Comparison of ENCODE assay signal across 17 cellular contexts in genomic region chr12:26197832-26198231, GRCh38. TPM values are rescaled to one million over a fixed set of nuclear protein-coding genes. Genes with fewer than 3 reads are reported as not detected.
DNase-seq lines count a peak whose midpoint lies in the region; ATAC-seq and TF ChIP-seq lines count a peak whose summit lies in the region.
"Had no signal": no experiment of that assay in that cellular context is flagged by ENCODE, and none has a peak within 500 bp of the region (broad histone marks: within the 10 kb centered on the region; RNA-seq: fewer than 3 reads in every experiment).

No MANE protein-coding gene starts in this region.

- no peak for TF ChIP-seq EP300 in sigmoid colon (IDR thresholded peaks at IDR 0.05)

- H3K9me3 ChIP-seq in BE2C, result no peaks in the 10 kb centered on the region
- no peaks in the 10 kb centered on the region for H3K9me3 ChIP-seq in sigmoid colon
- H3K9me3 ChIP-seq: neutrophil, spleen had no signal

- H3K4me3 ChIP-seq in BE2C (ENCODE audit: low read depth, low read length) (no peak overlapping the region), coronary artery (peak overlapping the region; percentile 10), sigmoid colon (no peak overlapping the region)
- H3K4me3 ChIP-seq: spleen had no signal

- DNase-seq in BE2C (peak; percentile 66), LHCN-M2 (ENCODE audit: low read depth) (peak; percentile 22), coronary artery (ENCODE audit: low spot score) (no peak), sigmoid colon (no peak), nephron progenitor cell (no peak), islet precursor cell (no peak)
- DNase-seq in activated T-cell treated with anti-CD3 and anti-CD28 coated beads, Interleukin-2, amount 50 U/mL, for 48 hours, result no peak
- DNase-seq in activated T-cell treated with anti-CD3 and anti-CD28 coated beads, Interleukin-2, amount 50 U/mL, for 4 hours, result no peak
- DNase-seq: activated CD4-positive, alpha-beta T cell treated with anti-CD3 and anti-CD28 coated beads for 4 hours; activated T-cell treated with anti-CD3 and anti-CD28 coated beads for 4 hours; dermis blood vessel endothelial cell; mammary epithelial cell; NCI-H446 treated with DMSO at 0.1 percent for 48 hours; spleen; T-helper 2 cell had no signal

- intact Hi-C loops in sigmoid colon (cut with DNase I), result loop anchor here (2.0 to 10.0 kb wide), 4 partner anchors 34 to 223 kb away; no protein-coding TSS in a partner anchor

- peaks cover 16% of the 10 kb centered on the region for H3K27me3 ChIP-seq in BE2C
- no peaks in the 10 kb centered on the region for H3K27me3 ChIP-seq in sigmoid colon

- H3K27ac ChIP-seq in coronary artery, result peak overlapping the region; percentile 20 to 97
- peak overlapping the region; percentile 89 to 94 (median 92) for H3K27ac ChIP-seq in sigmoid colon
- H3K27ac ChIP-seq: neutrophil, RWPE1, spleen had no signal

- TF ChIP-seq POLR2A in sigmoid colon (IDR thresholded peaks at IDR 0.05), result no peak

- ATAC-seq in activated T-cell treated with anti-CD3 and anti-CD28 coated beads, Interleukin-2, amount 50 U/mL, for 4 hours, result no peak

- H3K4me1 ChIP-seq in BE2C (peaks cover 13% of the 10 kb centered on the region), sigmoid colon (peaks cover 0 to 45% (median 32%) of the 10 kb centered on the region in 4 donors)

- H3K4me3 Mint-ChIP-seq in nephron progenitor cell, result no peak overlapping the region
- no peak overlapping the region for H3K4me3 Mint-ChIP-seq in activated T-cell treated with anti-CD3 and anti-CD28 coated beads, Interleukin-2, amount 50 U/mL, for 4 hours

- peaks cover 40% of the 10 kb centered on the region for H3K27me3 Mint-ChIP-seq in nephron progenitor cell (ENCODE audit: low read depth, poor library complexity)
- H3K27me3 Mint-ChIP-seq in activated T-cell treated with anti-CD3 and anti-CD28 coated beads, Interleukin-2, amount 50 U/mL, for 4 hours (ENCODE audit: low read depth), result peaks cover 55% of the 10 kb centered on the region

- 9 to 77% methylated on average over 3 of the region's 3 CpGs for WGBS in sigmoid colon, 2 donors

- no peaks in the 10 kb centered on the region for H3K36me3 Mint-ChIP-seq in nephron progenitor cell (ENCODE audit: low read depth)
- no peaks in the 10 kb centered on the region for H3K36me3 Mint-ChIP-seq in activated T-cell treated with anti-CD3 and anti-CD28 coated beads, Interleukin-2, amount 50 U/mL, for 4 hours (ENCODE audit: insufficient read depth)

- TF ChIP-seq CTCF in BE2C (IDR thresholded peaks at IDR 0.05; ENCODE audit: low read depth, low read length) (no peak), coronary artery (IDR thresholded peaks at IDR 0.05) (no peak), sigmoid colon (IDR thresholded peaks at IDR 0.05) (no peak), nephron progenitor cell (IDR thresholded peaks at IDR 0.05) (no peak)

- H3K36me3 ChIP-seq in BE2C, result no peaks in the 10 kb centered on the region
- no peaks in the 10 kb centered on the region for H3K36me3 ChIP-seq in sigmoid colon
- H3K36me3 ChIP-seq: neutrophil, spleen had no signal

- H3K9me3 Mint-ChIP-seq in nephron progenitor cell, result no peaks in the 10 kb centered on the region
- H3K9me3 Mint-ChIP-seq in activated T-cell treated with anti-CD3 and anti-CD28 coated beads, Interleukin-2, amount 50 U/mL, for 4 hours, result no peaks in the 10 kb centered on the region

- no peaks in the 10 kb centered on the region for H3K4me1 Mint-ChIP-seq in nephron progenitor cell
- H3K4me1 Mint-ChIP-seq in activated T-cell treated with anti-CD3 and anti-CD28 coated beads, Interleukin-2, amount 50 U/mL, for 4 hours (ENCODE audit: low read depth), result peaks cover 4% of the 10 kb centered on the region

- no peak overlapping the region for H3K27ac Mint-ChIP-seq in nephron progenitor cell

RNA-seq across cellular contexts. Expression of gene SSPN, which starts 2.5 kb away (rescaled TPM):
- 2.6 TPM for polyA plus RNA-seq in BE2C (2012; ENCODE audit: insufficient read depth, insufficient read length, low read depth)
- 9.0 and 12.8 TPM in 2 replicates for total RNA-seq in LHCN-M2 (2014; rRNA removed)
- polyA plus RNA-seq in LHCN-M2 (2012), result 7.8 TPM
- 10 to 100 TPM; 30.3 to 54.0 (median 46.9) TPM for total RNA-seq in sigmoid colon
- polyA plus RNA-seq in sigmoid colon, result 1 to 10 TPM; 3.2 to 6.6 (median 3.2) TPM
- total RNA-seq in activated T-cell treated with anti-CD3 and anti-CD28 coated beads, Interleukin-2, amount 50 U/mL, for 4 hours, result not detected

Comparison
In these comparisons a context has a peak if more than half of its experiments do, and no peak if none do; other contexts are left out.
1. DNase-seq: peak in BE2C (single experiment) and LHCN-M2 (single experiment); none in coronary artery (single experiment), sigmoid colon (single experiment), nephron progenitor cell (single experiment), activated T-cell treated with anti-CD3 and anti-CD28 coated beads, Interleukin-2, amount 50 U/mL, for 48 hours (0 of 2), islet precursor cell (single experiment) and activated T-cell treated with anti-CD3 and anti-CD28 coated beads, Interleukin-2, amount 50 U/mL, for 4 hours (single experiment).